In genomic region chr1:231337472-231338269, GRCh38 we compare ENCODE assay signal across 8 cellular contexts. TPM values are rescaled to one million over a fixed set of nuclear protein-coding genes. Genes with fewer than 3 reads are reported as not detected.
A peak's percentile ranks its signal among the peaks of the same experiment; 100 is the strongest.
DNase-seq lines count a peak whose midpoint lies in the region; ATAC-seq and TF ChIP-seq lines count a peak whose summit lies in the region.

Gene EXOC8 (minus strand): TSS chr1:231337852. CDS start chr1:231337745, 107 bp downstream.

- no peak for TF ChIP-seq CTCF in PC-3 (conservative IDR thresholded peaks at IDR 0.05; ENCODE audit: low read depth, low read length)
- no peak for TF ChIP-seq CTCF in epithelial cell of proximal tubule (conservative IDR thresholded peaks at IDR 0.05; ENCODE audit: low read depth, low read length)

- intact Hi-C loops in PC-3 (cut with micrococcal nuclease) = loop anchor here (2.0 to 10.0 kb wide), 2 partner anchors 95 to 363 kb away; partner anchors contain the start of genes ARV1 and TTC13

- POLR2A ChIA-PET in PC-3 (lab: Charles Lee; ENCODE audit: unreplicated experiment) = interaction anchor here (0.6 to 0.9 kb wide), 5 partner anchors 17 to 265 kb away, joined by 3 to 7 read pairs (median 4); no protein-coding TSS in a partner anchor

- H3K4me2 ChIP-seq in PC-3 (ENCODE audit: low read length) = peak within 1 kb of the TSS; percentile 99

- no peak for TF ChIP-seq RAD21 in Ishikawa (IDR thresholded peaks at IDR 0.05; ENCODE audit: low read depth)

- peak; percentile 41; the same call in 1 of the 2 replicates for TF ChIP-seq EP300 in Ishikawa (IDR thresholded peaks at IDR 0.05; ENCODE audit: borderline replicate concordance)

- H4K20me1 ChIP-seq in PC-3 (ENCODE audit: low read length) = peaks cover 41% of the 10 kb centered on the region

- H3K9me3 ChIP-seq in PC-3 (ENCODE audit: low read length) = no peaks in the 10 kb centered on the region

- peaks cover 9% of the 10 kb centered on the region; the same call in 1 of the 2 replicates for H3K36me3 ChIP-seq in PC-3 (ENCODE audit: low read depth, low read length)

- TSS peak; percentile 37 for BruUV-seq in PC-3 (replicated peaks; lab: Mats Ljungman, UMichigan)

- peak within 1 kb of the TSS; percentile 89 for H2AFZ ChIP-seq in PC-3 (ENCODE audit: low read length)

- peaks cover 92% of the 10 kb centered on the region for H3K79me2 ChIP-seq in PC-3 (ENCODE audit: low read length)

- no peaks in the 10 kb centered on the region for H3K27me3 ChIP-seq in PC-3 (ENCODE audit: low read length)

- no peaks in the 10 kb centered on the region for H3F3A ChIP-seq in PC-3 (ENCODE audit: low read length, unreplicated experiment)

- ATAC-seq in GM21576 (IDR thresholded peaks at IDR 0.05; ENCODE audit: unreplicated experiment) = peak; percentile 71
- ATAC-seq in PC-3 = peak; percentile 72

- H3K4me1 ChIP-seq in PC-3 (ENCODE audit: insufficient read depth, low read length) = peaks cover 14% of the 10 kb centered on the region

- DNase-seq in DMS153 treated with DMSO at 0.1 percent for 48 hours (lab: John Stamatoyannopoulos, UW; ENCODE audit: unreplicated experiment) (peak; percentile 99), PC-3 (peak; percentile 100), activated T-cell treated with anti-CD3 and anti-CD28 coated beads for 48 hours (ENCODE audit: low read depth) (peak; percentile 97), epithelial cell of proximal tubule (ENCODE audit: low read depth) (peak; percentile 70), mucosa of gallbladder (ENCODE audit: low spot score) (peak; percentile 97)
- peak; percentile 88 to 97 for DNase-seq in stimulated activated CD8-positive, alpha-beta memory T cell treated with anti-CD3 and anti-CD28 coated beads, Interleukin-4, amount 100 ng/mL, for 4 hours (ENCODE audit: low read depth in 2 of 2, low spot score in 1 of 2)

- peak within 1 kb of the TSS; percentile 95 for H3K4me3 ChIP-seq in PC-3 (ENCODE audit: low read length)
- peak within 1 kb of the TSS; percentile 83 for H3K4me3 ChIP-seq in epithelial cell of proximal tubule (ENCODE audit: low read depth, low read length)

- CTCF ChIA-PET in PC-3 (lab: Charles Lee) = no interaction called here

- peak within 1 kb of the TSS; percentile 94 for H3K27ac ChIP-seq in PC-3 (ENCODE audit: low read length)

- no peaks in the 10 kb centered on the region for H3K9me2 ChIP-seq in PC-3 (replicated peaks; ENCODE audit: low read length)

- H3K9ac ChIP-seq in PC-3 (ENCODE audit: low read length) = peak within 1 kb of the TSS; percentile 95

TF ChIP-seq in Ishikawa, 13 proteins besides CTCF, POLR2A, EP300 and RAD21:
- TF ChIP-seq FOXM1 (IDR thresholded peaks at IDR 0.05; ENCODE audit: borderline replicate concordance, low read depth) (peak; percentile 56; the same call in 1 of the 2 replicates), NFIC (IDR thresholded peaks at IDR 0.05) (no peak), MAX (IDR thresholded peaks at IDR 0.05) (peak; percentile 45), ZBTB7A (IDR thresholded peaks at IDR 0.05; ENCODE audit: low read depth) (no peak; the same call in 1 of the 2 replicates), CEBPB (IDR thresholded peaks at IDR 0.05) (no peak), REST (IDR thresholded peaks at IDR 0.05; ENCODE audit: low read depth) (no peak), CREB1 (IDR thresholded peaks at IDR 0.05; ENCODE audit: low read depth) (peak; percentile 62), TEAD4 (IDR thresholded peaks at IDR 0.05) (no peak), USF1 (IDR thresholded peaks at IDR 0.05) (no peak), YY1 (IDR thresholded peaks at IDR 0.05; ENCODE audit: low read depth) (0 out of 2 replicates have a peak, but pooled peaks have one; percentile 55), TAF1 (IDR thresholded peaks at IDR 0.05; ENCODE audit: low read depth) (peak; percentile 85), EGR1 (IDR thresholded peaks at IDR 0.05) (no peak), TCF12 (IDR thresholded peaks at IDR 0.05; ENCODE audit: low read depth) (0 out of 2 replicates have a peak, but pooled peaks have one; percentile 48)

RNA-seq across cellular contexts. Expression of gene EXOC8, which starts in this region (rescaled TPM):
- total RNA-seq in PC-3 (2014; rRNA removed) (14.0 and 14.9 TPM in 2 replicates), epithelial cell of proximal tubule (6.7 and 8.1 TPM in 2 replicates), mucosa of gallbladder (15.9 TPM)

Comparison
In these comparisons a context has a peak if more than half of its experiments do, and no peak if none do; other contexts are left out.
1. Peak in every context shown above with its lines: DNase-seq, ATAC-seq, H3K4me3 ChIP-seq and H3K27ac ChIP-seq.